In the genomic region with DNA sequence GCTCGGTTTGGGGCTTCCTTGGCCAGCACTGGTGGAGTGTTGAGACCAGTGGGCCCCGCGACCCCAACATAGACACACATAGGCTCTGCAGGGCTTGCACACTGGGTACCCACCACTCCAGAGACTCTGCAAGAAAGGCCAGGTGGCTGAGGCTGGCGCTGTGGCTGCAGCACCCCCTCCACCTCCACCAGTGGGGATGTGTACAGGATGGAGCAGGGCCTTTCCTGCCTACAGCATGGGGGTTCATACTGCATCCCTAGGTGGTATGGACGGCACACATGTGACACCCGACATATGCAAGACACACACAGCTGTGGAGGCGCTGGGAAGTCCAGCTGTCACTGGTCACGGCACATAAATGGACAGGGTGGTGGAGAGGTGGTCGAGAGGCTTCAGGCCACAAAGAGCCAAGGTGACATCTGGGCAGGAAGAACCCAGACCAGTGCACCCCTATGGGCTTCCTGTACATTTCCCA, we compare ENCODE assay signal across 7 cellular contexts. TPM values are rescaled to one million over a fixed set of nuclear protein-coding genes. Genes with fewer than 3 reads are reported as not detected.
DNase-seq lines count a peak whose midpoint lies in the region; ATAC-seq, FAIRE-seq and TF ChIP-seq lines count a peak whose summit lies in the region.

No MANE protein-coding gene starts in this region.

- peak overlapping the region; percentile 96 for H2AK9ac ChIP-seq in IMR-90 (replicated peaks; ENCODE audit: low read depth, low read length, poor library complexity)

- no TSS peak for BruUV-seq in IMR-90 (replicated peaks; lab: Mats Ljungman, UMichigan)
- BruUV-seq in HepG2 (replicated peaks; lab: Mats Ljungman, UMichigan): TSS peak; percentile 43

- intact Hi-C loops in IMR-90 (cut with micrococcal nuclease) (loop anchor here (5.0 to 10.0 kb wide), 2 partner anchors 337 to 425 kb away; partner anchors contain the start of gene SNED1), HepG2 (cut with micrococcal nuclease; ENCODE audit: unreplicated experiment) (no loop called here)

- H2BK20ac ChIP-seq in IMR-90 (ENCODE audit: low read depth, low read length): no peak overlapping the region

- H2BK15ac ChIP-seq in IMR-90 (ENCODE audit: low read depth, low read length): no peak overlapping the region

- no peaks in the 10 kb centered on the region for H3K9me3 ChIP-seq in IMR-90 (ENCODE audit: control insufficient read depth, insufficient read depth, low read length)
- no peaks in the 10 kb centered on the region for H3K9me3 ChIP-seq in HepG2 (ENCODE audit: low read length)
- no peaks in the 10 kb centered on the region for H3K9me3 ChIP-seq in suprapubic skin

- H3K79me1 ChIP-seq in IMR-90 (ENCODE audit: low read depth in 1 of 2, low read length in 2 of 2): peaks cover 7 to 56% of the 10 kb centered on the region in 2 experiments; a peak in 3 of 4 replicates

- peak overlapping the region; percentile 93 for H2AFZ ChIP-seq in IMR-90 (replicated peaks; ENCODE audit: low read length, poor library complexity)
- H2AFZ ChIP-seq in HepG2 (ENCODE audit: low read length): no peak overlapping the region

- H3K4me3 ChIP-seq in IMR-90 (ENCODE audit: insufficient read depth, low read depth, low read length) (peak overlapping the region; percentile 58), HepG2 (replicated peaks in 1 of 3; ENCODE audit: insufficient read depth in 1 of 3, low read depth in 2 of 3, low read length in 3 of 3) (peak overlapping the region; percentile 70 to 79 (median 72); a peak in 5 of 6 replicates), suprapubic skin (peak overlapping the region; percentile 61)

- H3K4me1 Mint-ChIP-seq in activated naive CD8-positive, alpha-beta T cell treated with anti-CD3 and anti-CD28 coated beads, Interleukin-2, amount 50 U/mL, for 24 hours: peaks cover 45% of the 10 kb centered on the region

- H4K20me1 ChIP-seq in IMR-90 (ENCODE audit: insufficient read depth, low read length): peaks cover 13% of the 10 kb centered on the region
- H4K20me1 ChIP-seq in HepG2 (ENCODE audit: insufficient read depth, low read length): no peaks in the 10 kb centered on the region; the same call in 1 of the 2 replicates

- POLR2A ChIA-PET in IMR-90 (lab: Charles Lee; ENCODE audit: unreplicated experiment): no interaction called here
- POLR2A ChIA-PET in HepG2 (lab: Yijun Ruan, JAX): interaction anchor here (0.5 to 7.2 kb wide), 5 partner anchors 9 to 55 kb away, joined by 3 to 149 read pairs (median 12); partner anchors contain the start of gene CAPN10

- H3K9ac ChIP-seq in IMR-90 (ENCODE audit: low read depth, low read length) (peak overlapping the region; percentile 77; the same call in 1 of the 2 replicates), HepG2 (ENCODE audit: insufficient read depth, low read depth, low read length) (peak overlapping the region; percentile 77)

- peak overlapping the region; percentile 0; the same call in 1 of the 2 replicates for H3K56ac ChIP-seq in IMR-90 (ENCODE audit: extremely low read depth, insufficient read depth, low read length)

- H3K36me3 ChIP-seq in IMR-90 (ENCODE audit: control insufficient read depth, insufficient read depth, low read length) (peaks cover 5% of the 10 kb centered on the region), HepG2 (replicated peaks in 1 of 2; ENCODE audit: control insufficient read depth in 1 of 2, insufficient read depth in 2 of 2, low read length in 2 of 2) (peaks cover 0 to 3% of the 10 kb centered on the region in 2 experiments; a peak in 2 of 5 replicates), suprapubic skin (peaks cover 31% of the 10 kb centered on the region)

- H3K23ac ChIP-seq in IMR-90 (ENCODE audit: low read depth, low read length): peak overlapping the region; percentile 77; the same call in 1 of the 2 replicates

- H3K14ac ChIP-seq in IMR-90 (replicated peaks; ENCODE audit: low read depth, low read length): peak overlapping the region; percentile 79; the same call in 1 of the 2 replicates

- H2BK5ac ChIP-seq in IMR-90 (ENCODE audit: low read depth, low read length, poor library complexity, severe bottlenecking): no peak overlapping the region

- no peak overlapping the region for H3K18ac ChIP-seq in IMR-90 (ENCODE audit: low read depth, low read length)

- peak overlapping the region; percentile 43 for H2AK5ac ChIP-seq in IMR-90 (ENCODE audit: low read depth, low read length)

- TF ChIP-seq POLR2A in IMR-90 (IDR thresholded peaks at IDR 0.05; ENCODE audit: low read depth, low read length) (no peak), HepG2 (IDR thresholded peaks at IDR 0.05; ENCODE audit: insufficient read depth in 1 of 2, low read depth in 2 of 2, low read length in 2 of 2) (no peak), suprapubic skin (IDR thresholded peaks at IDR 0.05) (no peak)

- H3K4me1 ChIP-seq in IMR-90 (ENCODE audit: control insufficient read depth, insufficient read depth, low read length): peaks cover 35% of the 10 kb centered on the region
- peaks cover 45% of the 10 kb centered on the region for H3K4me1 ChIP-seq in HepG2 (ENCODE audit: insufficient read depth, low read length)
- peaks cover 67% of the 10 kb centered on the region for H3K4me1 ChIP-seq in suprapubic skin

- H3K4me2 ChIP-seq in IMR-90 (ENCODE audit: low read depth, low read length) (peak overlapping the region; percentile 98), HepG2 (ENCODE audit: low read depth, low read length) (peak overlapping the region; percentile 90)

- no peak overlapping the region for H4K8ac ChIP-seq in IMR-90 (ENCODE audit: low read depth in 2 of 2, low read length in 2 of 2)

- H3K27me3 ChIP-seq in IMR-90 (ENCODE audit: control insufficient read depth, insufficient read depth, low read length): no peaks in the 10 kb centered on the region
- no peaks in the 10 kb centered on the region; a peak in 1 of 5 replicates for H3K27me3 ChIP-seq in HepG2 (ENCODE audit: control insufficient read depth in 1 of 2, insufficient read depth in 2 of 2, low read length in 2 of 2)
- H3K27me3 ChIP-seq in suprapubic skin: no peaks in the 10 kb centered on the region

- CTCF ChIA-PET in IMR-90 (lab: Yijun Ruan, JAX) (no interaction called here), HepG2 (lab: Yijun Ruan, JAX; ENCODE audit: low intra/inter-chr PET ratio, low total read pairs) (no interaction called here)

- no peaks in the 10 kb centered on the region for H3K9me3 Mint-ChIP-seq in activated naive CD8-positive, alpha-beta T cell treated with anti-CD3 and anti-CD28 coated beads, Interleukin-2, amount 50 U/mL, for 24 hours

- WGBS in IMR-90 (ENCODE audit: extremely low coverage in 2 of 2, insufficient read length in 1 of 2), 2 experiments: 80% methylated on average over 1 of the region's 9 CpGs; no CpG with 5 or more reads in 1 of the 2 experiments
- WGBS in HepG2 (ENCODE audit: low lambda C conversion rate): 90% methylated on average over 6 of the region's 9 CpGs
- WGBS in suprapubic skin: 72% methylated on average over 6 of the region's 9 CpGs

- in situ Hi-C loops in IMR-90 (cut with MboI; ENCODE audit: low sequenced_read_pairs): no loop called here
- in situ Hi-C loops in HepG2 (cut with HindIII; ENCODE audit: extremely low pct_ligation_motif_present, low pct_unique_long_range_greater_than_20kb): loop anchor here (25.0 kb wide), 1 partner anchor 643 kb away; no protein-coding TSS in a partner anchor

- no peaks in the 10 kb centered on the region for H3K27me3 Mint-ChIP-seq in activated naive CD8-positive, alpha-beta T cell treated with anti-CD3 and anti-CD28 coated beads, Interleukin-2, amount 50 U/mL, for 24 hours

- no peak for FAIRE-seq in HepG2 (lab: Jason Lieb, UNC)

- H3K9me1 ChIP-seq in IMR-90 (ENCODE audit: insufficient read depth, low read length): peaks cover 32% of the 10 kb centered on the region

- TF ChIP-seq CTCF in IMR-90 (conservative IDR thresholded peaks at IDR 0.05; ENCODE audit: low read depth, low read length) (no peak), HepG2 (CRISPR knock-in tag; IDR thresholded peaks at IDR 0.05) (no peak), suprapubic skin (IDR thresholded peaks at IDR 0.05) (no peak)

- ATAC-seq in IMR-90 (ENCODE audit: low read depth) (no peak), HepG2 (no peak), HG03457 (IDR thresholded peaks at IDR 0.05; ENCODE audit: unreplicated experiment) (no peak)
- ATAC-seq in activated naive CD8-positive, alpha-beta T cell treated with anti-CD3 and anti-CD28 coated beads, Interleukin-2, amount 50 U/mL, for 24 hours: no peak

- peak overlapping the region; percentile 78 for H3K4me3 Mint-ChIP-seq in activated naive CD8-positive, alpha-beta T cell treated with anti-CD3 and anti-CD28 coated beads, Interleukin-2, amount 50 U/mL, for 24 hours

- no peak overlapping the region for H2BK120ac ChIP-seq in IMR-90 (ENCODE audit: low read depth, low read length)

- peak overlapping the region; percentile 69; the same call in 1 of the 2 replicates for H3K4ac ChIP-seq in IMR-90 (ENCODE audit: low read depth, low read length)

- TF ChIP-seq EP300 in HepG2 (IDR thresholded peaks at IDR 0.05; ENCODE audit: low read depth in 2 of 2, low read length in 2 of 2) (no peak), HepG2 (CRISPR knock-in tag; IDR thresholded peaks at IDR 0.05; ENCODE audit: borderline replicate concordance) (no peak), suprapubic skin (IDR thresholded peaks at IDR 0.05) (no peak)

- H4K91ac ChIP-seq in IMR-90 (ENCODE audit: insufficient read depth, low read depth, low read length): no peak overlapping the region

- H3K27ac Mint-ChIP-seq in activated naive CD8-positive, alpha-beta T cell treated with anti-CD3 and anti-CD28 coated beads, Interleukin-2, amount 50 U/mL, for 24 hours: peak overlapping the region; percentile 42

- peaks cover 4% of the 10 kb centered on the region for H3K36me3 Mint-ChIP-seq in activated naive CD8-positive, alpha-beta T cell treated with anti-CD3 and anti-CD28 coated beads, Interleukin-2, amount 50 U/mL, for 24 hours (ENCODE audit: low read depth)

- dilution Hi-C loops in IMR-90 (cut with HindIII; ENCODE audit: low sequenced_read_pairs, unreplicated experiment): no loop called here

- H3K79me2 ChIP-seq in HepG2 (ENCODE audit: insufficient read depth, low read length): peaks cover 22% of the 10 kb centered on the region

- TF ChIP-seq RAD21 in IMR-90 (IDR thresholded peaks at IDR 0.05; ENCODE audit: low read length): no peak
- no peak for TF ChIP-seq RAD21 in HepG2 (CRISPR knock-in tag; IDR thresholded peaks at IDR 0.05)

- DNase-seq in IMR-90: no peak
- no peak for DNase-seq in activated naive CD8-positive, alpha-beta T cell treated with anti-CD3 and anti-CD28 coated beads, Interleukin-2, amount 50 U/mL, for 24 hours
- DNase-seq in HepG2 (ENCODE audit: low spot score): no peak
- DNase-seq in suprapubic skin (ENCODE audit: low spot score in 2 of 2): peak in 1 of 2 donors; percentile 55
- DNase-seq in NK-92 (lab: John Stamatoyannopoulos, UW; ENCODE audit: unreplicated experiment): no peak
- DNase-seq in NCI-H187 treated with DMSO at 0.1 percent for 48 hours (lab: John Stamatoyannopoulos, UW): no peak

- H3K27ac ChIP-seq in IMR-90 (ENCODE audit: insufficient read depth, low read length) (no peak overlapping the region; the same call in 1 of the 2 replicates), HepG2 (ENCODE audit: extremely low read length, insufficient read depth, low read length) (peak overlapping the region; percentile 42), suprapubic skin (no peak overlapping the region)

- H4K5ac ChIP-seq in IMR-90 (ENCODE audit: low read depth, low read length): no peak overlapping the region

RNA-seq across cellular contexts. Expression of gene RNPEPL1, which starts 1.3 kb away (rescaled TPM):
- total RNA-seq in IMR-90 (2012; rRNA removed): 3.8 and 3.9 TPM in 2 replicates
- polyA plus RNA-seq in IMR-90 (2012; rRNA removed): 15.9 and 18.7 TPM in 2 replicates
- 10.5 and 25.6 TPM in 2 replicates for polyA plus RNA-seq in IMR-90 (2012; cell fraction: cytosol; rRNA removed)
- 31.4 and 92.4 TPM in 2 replicates for polyA plus RNA-seq in IMR-90 (2012; cell fraction: nucleus; rRNA removed; ENCODE audit: low replicate concordance)
- total RNA-seq in HepG2 (2016; rRNA removed; fragmentation: Illumina TruSeq; extraction: Trizol): 13.0 and 27.6 TPM in 2 replicates
- total RNA-seq in HepG2 (2016; cell fraction: cytosol; rRNA removed; fragmentation: Illumina TruSeq; extraction: Trizol; ENCODE audit: low read depth): 21.9 and 24.8 TPM in 2 replicates
- total RNA-seq in HepG2 (2016; cell fraction: insoluble cytoplasmic fraction; rRNA removed; fragmentation: Illumina TruSeq; extraction: Trizol): 12.9 and 23.2 TPM in 2 replicates
- total RNA-seq in HepG2 (2016; cell fraction: membrane; rRNA removed; fragmentation: Illumina TruSeq; extraction: Trizol): 50.1 and 53.8 TPM in 2 replicates
- 17.5 and 21.9 TPM in 2 replicates for total RNA-seq in HepG2 (2016; cell fraction: nucleus; rRNA removed; fragmentation: Illumina TruSeq; extraction: Trizol)
- polyA plus RNA-seq in HepG2 (2011; rRNA removed): 18.0 and 28.8 TPM in 2 replicates
- polyA plus RNA-seq in HepG2 (2011; cell fraction: cytosol; rRNA removed): 20.3 and 26.3 TPM in 2 replicates
- 94.3 and 114 TPM in 2 replicates for polyA plus RNA-seq in HepG2 (2011; cell fraction: nucleus; rRNA removed)
- 37.2 and 56.3 TPM in 2 replicates for polyA plus RNA-seq in HepG2 (2012)
- polyA plus RNA-seq in HepG2 (2016; cell fraction: cytosol; fragmentation: Illumina TruSeq; extraction: Trizol; ENCODE audit: low read depth): 43.4 and 46.1 TPM in 2 replicates
- polyA plus RNA-seq in HepG2 (2016; cell fraction: insoluble cytoplasmic fraction; fragmentation: Illumina TruSeq; extraction: Trizol; ENCODE audit: low read depth): 40.1 and 49.6 TPM in 2 replicates
- 85.0 and 102 TPM in 2 replicates for polyA plus RNA-seq in HepG2 (2016; cell fraction: membrane; fragmentation: Illumina TruSeq; extraction: Trizol; ENCODE audit: low read depth)
- 57.9 and 59.3 TPM in 2 replicates for polyA plus RNA-seq in HepG2 (2016; cell fraction: nucleus; fragmentation: Illumina TruSeq; extraction: Trizol; ENCODE audit: insufficient read depth, low read depth)
- 15.3 and 64.5 TPM in 2 replicates for polyA minus RNA-seq in HepG2 (2011; rRNA and poly(A)+ RNA removed; ENCODE audit: low replicate concordance)
- polyA minus RNA-seq in HepG2 (2011; cell fraction: cytosol; rRNA and poly(A)+ RNA removed): 55.0 and 57.6 TPM in 2 replicates
- 18.6 and 21.0 TPM in 2 replicates for polyA minus RNA-seq in HepG2 (2011; cell fraction: nucleus; rRNA and poly(A)+ RNA removed)
- total RNA-seq in suprapubic skin: 100 to 1,000 TPM in 1 of 4 donors, 10 to 100 TPM in 3; 70.8 to 104 (median 72.6) TPM

RNA-seq across cellular contexts. Expression of gene DUSP28, which starts 9.4 kb away (rescaled TPM):
- total RNA-seq in IMR-90 (2012; rRNA removed): 1.1 and 2.5 TPM in 2 replicates
- 3.3 TPM in 2 replicates for polyA plus RNA-seq in IMR-90 (2012; rRNA removed)
- polyA plus RNA-seq in IMR-90 (2012; cell fraction: cytosol; rRNA removed): 3.0 and 3.2 TPM in 2 replicates
- polyA plus RNA-seq in IMR-90 (2012; cell fraction: nucleus; rRNA removed; ENCODE audit: low replicate concordance): 2.6 and 5.3 TPM in 2 replicates
- total RNA-seq in HepG2 (2016; rRNA removed; fragmentation: Illumina TruSeq; extraction: Trizol): 2.5 and 5.2 TPM in 2 replicates
- 4.5 and 4.9 TPM in 2 replicates for total RNA-seq in HepG2 (2016; cell fraction: cytosol; rRNA removed; fragmentation: Illumina TruSeq; extraction: Trizol; ENCODE audit: low read depth)
- 2.9 and 5.6 TPM in 2 replicates for total RNA-seq in HepG2 (2016; cell fraction: insoluble cytoplasmic fraction; rRNA removed; fragmentation: Illumina TruSeq; extraction: Trizol)
- 6.2 and 6.3 TPM in 2 replicates for total RNA-seq in HepG2 (2016; cell fraction: membrane; rRNA removed; fragmentation: Illumina TruSeq; extraction: Trizol)
- 7.1 TPM in 2 replicates for total RNA-seq in HepG2 (2016; cell fraction: nucleus; rRNA removed; fragmentation: Illumina TruSeq; extraction: Trizol)
- polyA plus RNA-seq in HepG2 (2011; rRNA removed): 6.7 and 8.6 TPM in 2 replicates
- 3.4 and 4.1 TPM in 2 replicates for polyA plus RNA-seq in HepG2 (2011; cell fraction: cytosol; rRNA removed)
- 6.6 and 6.7 TPM in 2 replicates for polyA plus RNA-seq in HepG2 (2011; cell fraction: nucleus; rRNA removed)
- polyA plus RNA-seq in HepG2 (2012): 5.4 and 6.8 TPM in 2 replicates
- 4.9 and 6.2 TPM in 2 replicates for polyA plus RNA-seq in HepG2 (2016; cell fraction: cytosol; fragmentation: Illumina TruSeq; extraction: Trizol; ENCODE audit: low read depth)
- 3.9 and 4.1 TPM in 2 replicates for polyA plus RNA-seq in HepG2 (2016; cell fraction: insoluble cytoplasmic fraction; fragmentation: Illumina TruSeq; extraction: Trizol; ENCODE audit: low read depth)
- polyA plus RNA-seq in HepG2 (2016; cell fraction: membrane; fragmentation: Illumina TruSeq; extraction: Trizol; ENCODE audit: low read depth): 5.5 and 7.1 TPM in 2 replicates
- polyA plus RNA-seq in HepG2 (2016; cell fraction: nucleus; fragmentation: Illumina TruSeq; extraction: Trizol; ENCODE audit: insufficient read depth, low read depth): 11.1 and 15.5 TPM in 2 replicates
- polyA minus RNA-seq in HepG2 (2011; rRNA and poly(A)+ RNA removed; ENCODE audit: low replicate concordance): 2.8 and 4.2 TPM in 2 replicates
- polyA minus RNA-seq in HepG2 (2011; cell fraction: cytosol; rRNA and poly(A)+ RNA removed): 1.7 and 2.2 TPM in 2 replicates
- polyA minus RNA-seq in HepG2 (2011; cell fraction: nucleus; rRNA and poly(A)+ RNA removed): 11.5 and 12.3 TPM in 2 replicates
- 10 to 100 TPM in 1 of 4 donors, 1 to 10 TPM in 3; 6.3 to 10.4 (median 8.3) TPM for total RNA-seq in suprapubic skin

RNA-seq across cellular contexts. Expression of gene ANKMY1, which starts 11.8 kb away (rescaled TPM):
- 2.9 and 3.3 TPM in 2 replicates for total RNA-seq in IMR-90 (2012; rRNA removed)
- polyA plus RNA-seq in IMR-90 (2012; rRNA removed): 4.1 and 5.5 TPM in 2 replicates
- 2.3 and 2.6 TPM in 2 replicates for polyA plus RNA-seq in IMR-90 (2012; cell fraction: cytosol; rRNA removed)
- polyA plus RNA-seq in IMR-90 (2012; cell fraction: nucleus; rRNA removed; ENCODE audit: low replicate concordance): 16.4 and 17.5 TPM in 2 replicates
- 7.3 and 11.7 TPM in 2 replicates for total RNA-seq in HepG2 (2016; rRNA removed; fragmentation: Illumina TruSeq; extraction: Trizol)
- total RNA-seq in HepG2 (2016; cell fraction: cytosol; rRNA removed; fragmentation: Illumina TruSeq; extraction: Trizol; ENCODE audit: low read depth): 9.7 and 12.6 TPM in 2 replicates
- 8.8 and 12.4 TPM in 2 replicates for total RNA-seq in HepG2 (2016; cell fraction: insoluble cytoplasmic fraction; rRNA removed; fragmentation: Illumina TruSeq; extraction: Trizol)
- total RNA-seq in HepG2 (2016; cell fraction: membrane; rRNA removed; fragmentation: Illumina TruSeq; extraction: Trizol): 10.6 and 11.9 TPM in 2 replicates
- total RNA-seq in HepG2 (2016; cell fraction: nucleus; rRNA removed; fragmentation: Illumina TruSeq; extraction: Trizol): 23.2 and 30.1 TPM in 2 replicates
- 18.8 and 20.5 TPM in 2 replicates for polyA plus RNA-seq in HepG2 (2011; rRNA removed)
- polyA plus RNA-seq in HepG2 (2011; cell fraction: cytosol; rRNA removed): 11.7 and 12.1 TPM in 2 replicates
- 55.1 and 66.4 TPM in 2 replicates for polyA plus RNA-seq in HepG2 (2011; cell fraction: nucleus; rRNA removed)
- 8.0 and 8.9 TPM in 2 replicates for polyA plus RNA-seq in HepG2 (2012)
- 2.6 and 3.4 TPM in 2 replicates for polyA plus RNA-seq in HepG2 (2016; cell fraction: cytosol; fragmentation: Illumina TruSeq; extraction: Trizol; ENCODE audit: low read depth)
- 7.8 and 8.8 TPM in 2 replicates for polyA plus RNA-seq in HepG2 (2016; cell fraction: insoluble cytoplasmic fraction; fragmentation: Illumina TruSeq; extraction: Trizol; ENCODE audit: low read depth)
- 4.9 and 6.3 TPM in 2 replicates for polyA plus RNA-seq in HepG2 (2016; cell fraction: membrane; fragmentation: Illumina TruSeq; extraction: Trizol; ENCODE audit: low read depth)
- 30.4 and 35.4 TPM in 2 replicates for polyA plus RNA-seq in HepG2 (2016; cell fraction: nucleus; fragmentation: Illumina TruSeq; extraction: Trizol; ENCODE audit: insufficient read depth, low read depth)
- polyA minus RNA-seq in HepG2 (2011; rRNA and poly(A)+ RNA removed; ENCODE audit: low replicate concordance): 41.3 and 43.1 TPM in 2 replicates
- 6.0 and 6.9 TPM in 2 replicates for polyA minus RNA-seq in HepG2 (2011; cell fraction: cytosol; rRNA and poly(A)+ RNA removed)
- polyA minus RNA-seq in HepG2 (2011; cell fraction: nucleus; rRNA and poly(A)+ RNA removed): 52.8 and 56.1 TPM in 2 replicates
- total RNA-seq in suprapubic skin: 10 to 100 TPM; 12.2 to 52.1 (median 23.0) TPM

RNA-seq across cellular contexts. Expression of gene CAPN10, which starts 17.0 kb away (rescaled TPM):
- 5.6 and 6.3 TPM in 2 replicates for total RNA-seq in IMR-90 (2012; rRNA removed)
- 20.9 and 27.4 TPM in 2 replicates for polyA plus RNA-seq in IMR-90 (2012; rRNA removed)
- 11.6 and 19.3 TPM in 2 replicates for polyA plus RNA-seq in IMR-90 (2012; cell fraction: cytosol; rRNA removed)
- 72.5 and 181 TPM in 2 replicates for polyA plus RNA-seq in IMR-90 (2012; cell fraction: nucleus; rRNA removed; ENCODE audit: low replicate concordance)
- 16.5 and 32.4 TPM in 2 replicates for total RNA-seq in HepG2 (2016; rRNA removed; fragmentation: Illumina TruSeq; extraction: Trizol)
- 18.3 and 20.3 TPM in 2 replicates for total RNA-seq in HepG2 (2016; cell fraction: cytosol; rRNA removed; fragmentation: Illumina TruSeq; extraction: Trizol; ENCODE audit: low read depth)
- total RNA-seq in HepG2 (2016; cell fraction: insoluble cytoplasmic fraction; rRNA removed; fragmentation: Illumina TruSeq; extraction: Trizol): 16.1 and 35.0 TPM in 2 replicates
- 28.2 and 28.4 TPM in 2 replicates for total RNA-seq in HepG2 (2016; cell fraction: membrane; rRNA removed; fragmentation: Illumina TruSeq; extraction: Trizol)
- 26.3 and 36.2 TPM in 2 replicates for total RNA-seq in HepG2 (2016; cell fraction: nucleus; rRNA removed; fragmentation: Illumina TruSeq; extraction: Trizol)
- 27.6 and 40.7 TPM in 2 replicates for polyA plus RNA-seq in HepG2 (2011; rRNA removed)
- polyA plus RNA-seq in HepG2 (2011; cell fraction: cytosol; rRNA removed): 15.8 and 24.7 TPM in 2 replicates
- 157 and 173 TPM in 2 replicates for polyA plus RNA-seq in HepG2 (2011; cell fraction: nucleus; rRNA removed)
- polyA plus RNA-seq in HepG2 (2012): 24.4 and 27.6 TPM in 2 replicates
- polyA plus RNA-seq in HepG2 (2016; cell fraction: cytosol; fragmentation: Illumina TruSeq; extraction: Trizol; ENCODE audit: low read depth): 9.1 and 9.4 TPM in 2 replicates
- polyA plus RNA-seq in HepG2 (2016; cell fraction: insoluble cytoplasmic fraction; fragmentation: Illumina TruSeq; extraction: Trizol; ENCODE audit: low read depth): 17.4 and 18.2 TPM in 2 replicates
- polyA plus RNA-seq in HepG2 (2016; cell fraction: membrane; fragmentation: Illumina TruSeq; extraction: Trizol; ENCODE audit: low read depth): 15.5 and 17.2 TPM in 2 replicates
- polyA plus RNA-seq in HepG2 (2016; cell fraction: nucleus; fragmentation: Illumina TruSeq; extraction: Trizol; ENCODE audit: insufficient read depth, low read depth): 59.4 and 61.4 TPM in 2 replicates
- 11.2 and 33.8 TPM in 2 replicates for polyA minus RNA-seq in HepG2 (2011; rRNA and poly(A)+ RNA removed; ENCODE audit: low replicate concordance)
- 10.8 TPM in 2 replicates for polyA minus RNA-seq in HepG2 (2011; cell fraction: cytosol; rRNA and poly(A)+ RNA removed)
- polyA minus RNA-seq in HepG2 (2011; cell fraction: nucleus; rRNA and poly(A)+ RNA removed): 50.0 and 57.6 TPM in 2 replicates
- total RNA-seq in suprapubic skin: 10 to 100 TPM; 31.3 to 73.6 (median 37.9) TPM

RNA-seq across cellular contexts. Expression of gene GPR35, which starts 55.7 kb away (rescaled TPM):
- total RNA-seq in IMR-90 (2012; rRNA removed): 0.28 TPM in 1 of 2 replicates, not detected in the other
- 0.31 and 0.42 TPM in 2 replicates for polyA plus RNA-seq in IMR-90 (2012; rRNA removed)
- polyA plus RNA-seq in IMR-90 (2012; cell fraction: cytosol; rRNA removed): 0.08 and 0.20 TPM in 2 replicates
- polyA plus RNA-seq in IMR-90 (2012; cell fraction: nucleus; rRNA removed; ENCODE audit: low replicate concordance): 1.8 and 5.2 TPM in 2 replicates
- 21.6 and 27.1 TPM in 2 replicates for total RNA-seq in HepG2 (2016; rRNA removed; fragmentation: Illumina TruSeq; extraction: Trizol)
- 10.2 and 10.8 TPM in 2 replicates for total RNA-seq in HepG2 (2016; cell fraction: cytosol; rRNA removed; fragmentation: Illumina TruSeq; extraction: Trizol; ENCODE audit: low read depth)
- 21.3 and 26.9 TPM in 2 replicates for total RNA-seq in HepG2 (2016; cell fraction: insoluble cytoplasmic fraction; rRNA removed; fragmentation: Illumina TruSeq; extraction: Trizol)
- 25.5 and 33.7 TPM in 2 replicates for total RNA-seq in HepG2 (2016; cell fraction: membrane; rRNA removed; fragmentation: Illumina TruSeq; extraction: Trizol)
- 19.4 and 20.1 TPM in 2 replicates for total RNA-seq in HepG2 (2016; cell fraction: nucleus; rRNA removed; fragmentation: Illumina TruSeq; extraction: Trizol)
- 44.2 and 60.8 TPM in 2 replicates for polyA plus RNA-seq in HepG2 (2011; rRNA removed)
- polyA plus RNA-seq in HepG2 (2011; cell fraction: cytosol; rRNA removed): 37.9 and 80.2 TPM in 2 replicates
- 150 and 165 TPM in 2 replicates for polyA plus RNA-seq in HepG2 (2011; cell fraction: nucleus; rRNA removed)
- 34.0 and 39.9 TPM in 2 replicates for polyA plus RNA-seq in HepG2 (2012)
- polyA plus RNA-seq in HepG2 (2016; cell fraction: cytosol; fragmentation: Illumina TruSeq; extraction: Trizol; ENCODE audit: low read depth): 6.5 and 7.6 TPM in 2 replicates
- 14.4 and 15.8 TPM in 2 replicates for polyA plus RNA-seq in HepG2 (2016; cell fraction: insoluble cytoplasmic fraction; fragmentation: Illumina TruSeq; extraction: Trizol; ENCODE audit: low read depth)
- polyA plus RNA-seq in HepG2 (2016; cell fraction: membrane; fragmentation: Illumina TruSeq; extraction: Trizol; ENCODE audit: low read depth): 17.8 and 17.9 TPM in 2 replicates
- 29.6 and 37.8 TPM in 2 replicates for polyA plus RNA-seq in HepG2 (2016; cell fraction: nucleus; fragmentation: Illumina TruSeq; extraction: Trizol; ENCODE audit: insufficient read depth, low read depth)
- polyA minus RNA-seq in HepG2 (2011; rRNA and poly(A)+ RNA removed; ENCODE audit: low replicate concordance): 0.14 and 219 TPM in 2 replicates
- polyA minus RNA-seq in HepG2 (2011; cell fraction: cytosol; rRNA and poly(A)+ RNA removed): 44.3 and 46.7 TPM in 2 replicates
- polyA minus RNA-seq in HepG2 (2011; cell fraction: nucleus; rRNA and poly(A)+ RNA removed): 30.9 and 33.3 TPM in 2 replicates
- 1 to 10 TPM; 1.4 to 7.5 (median 2.5) TPM for total RNA-seq in suprapubic skin
